ENCODE assay signal across 2 cellular contexts in the genomic region with DNA sequence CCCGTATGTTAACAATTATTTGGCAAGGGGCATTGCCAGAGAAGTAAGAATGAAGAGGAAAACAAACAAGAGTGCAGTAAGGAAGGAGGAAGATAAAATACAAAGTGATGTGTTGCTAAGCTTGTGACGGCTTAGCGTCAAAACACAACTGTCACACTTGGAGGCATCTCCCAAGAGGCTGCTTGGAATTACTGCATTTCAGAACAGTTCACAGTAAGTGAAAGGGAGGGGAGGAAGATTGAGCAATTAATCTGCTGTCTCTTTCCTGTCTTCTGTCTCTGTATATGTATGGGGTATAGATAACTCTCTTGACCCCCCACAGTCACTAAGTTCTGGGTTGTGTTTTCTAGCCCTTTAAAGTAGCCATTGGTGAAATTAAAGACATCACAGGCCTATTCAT.
TF ChIP-seq lines count a peak whose summit lies in the region.

No MANE protein-coding gene starts in this region.

TF ChIP-seq in H1, 55 proteins besides CTCF, POLR2A, EP300 and RAD21 (continued from another document):
- TF ChIP-seq CREB1 (IDR thresholded peaks at IDR 0.05) (no peak), GABPA (IDR thresholded peaks at IDR 0.05; ENCODE audit: borderline replicate concordance, insufficient read depth, low read length) (no peak), JUN (IDR thresholded peaks at IDR 0.05; ENCODE audit: low read depth, low read length) (no peak)

TF ChIP-seq in neural cell, 6 proteins besides CTCF, POLR2A, EP300 and RAD21 (continued from another document):
- TF ChIP-seq, protein P1, sequence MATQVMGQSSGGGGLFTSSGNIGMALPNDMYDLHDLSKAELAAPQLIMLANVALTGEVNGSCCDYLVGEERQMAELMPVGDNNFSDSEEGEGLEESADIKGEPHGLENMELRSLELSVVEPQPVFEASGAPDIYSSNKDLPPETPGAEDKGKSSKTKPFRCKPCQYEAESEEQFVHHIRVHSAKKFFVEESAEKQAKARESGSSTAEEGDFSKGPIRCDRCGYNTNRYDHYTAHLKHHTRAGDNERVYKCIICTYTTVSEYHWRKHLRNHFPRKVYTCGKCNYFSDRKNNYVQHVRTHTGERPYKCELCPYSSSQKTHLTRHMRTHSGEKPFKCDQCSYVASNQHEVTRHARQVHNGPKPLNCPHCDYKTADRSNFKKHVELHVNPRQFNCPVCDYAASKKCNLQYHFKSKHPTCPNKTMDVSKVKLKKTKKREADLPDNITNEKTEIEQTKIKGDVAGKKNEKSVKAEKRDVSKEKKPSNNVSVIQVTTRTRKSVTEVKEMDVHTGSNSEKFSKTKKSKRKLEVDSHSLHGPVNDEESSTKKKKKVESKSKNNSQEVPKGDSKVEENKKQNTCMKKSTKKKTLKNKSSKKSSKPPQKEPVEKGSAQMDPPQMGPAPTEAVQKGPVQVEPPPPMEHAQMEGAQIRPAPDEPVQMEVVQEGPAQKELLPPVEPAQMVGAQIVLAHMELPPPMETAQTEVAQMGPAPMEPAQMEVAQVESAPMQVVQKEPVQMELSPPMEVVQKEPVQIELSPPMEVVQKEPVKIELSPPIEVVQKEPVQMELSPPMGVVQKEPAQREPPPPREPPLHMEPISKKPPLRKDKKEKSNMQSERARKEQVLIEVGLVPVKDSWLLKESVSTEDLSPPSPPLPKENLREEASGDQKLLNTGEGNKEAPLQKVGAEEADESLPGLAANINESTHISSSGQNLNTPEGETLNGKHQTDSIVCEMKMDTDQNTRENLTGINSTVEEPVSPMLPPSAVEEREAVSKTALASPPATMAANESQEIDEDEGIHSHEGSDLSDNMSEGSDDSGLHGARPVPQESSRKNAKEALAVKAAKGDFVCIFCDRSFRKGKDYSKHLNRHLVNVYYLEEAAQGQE (IDR thresholded peaks at IDR 0.05; ENCODE audit: borderline replicate concordance) = peak; percentile 73
